1 cellular context compared by ENCODE assay signal in the genomic region with DNA sequence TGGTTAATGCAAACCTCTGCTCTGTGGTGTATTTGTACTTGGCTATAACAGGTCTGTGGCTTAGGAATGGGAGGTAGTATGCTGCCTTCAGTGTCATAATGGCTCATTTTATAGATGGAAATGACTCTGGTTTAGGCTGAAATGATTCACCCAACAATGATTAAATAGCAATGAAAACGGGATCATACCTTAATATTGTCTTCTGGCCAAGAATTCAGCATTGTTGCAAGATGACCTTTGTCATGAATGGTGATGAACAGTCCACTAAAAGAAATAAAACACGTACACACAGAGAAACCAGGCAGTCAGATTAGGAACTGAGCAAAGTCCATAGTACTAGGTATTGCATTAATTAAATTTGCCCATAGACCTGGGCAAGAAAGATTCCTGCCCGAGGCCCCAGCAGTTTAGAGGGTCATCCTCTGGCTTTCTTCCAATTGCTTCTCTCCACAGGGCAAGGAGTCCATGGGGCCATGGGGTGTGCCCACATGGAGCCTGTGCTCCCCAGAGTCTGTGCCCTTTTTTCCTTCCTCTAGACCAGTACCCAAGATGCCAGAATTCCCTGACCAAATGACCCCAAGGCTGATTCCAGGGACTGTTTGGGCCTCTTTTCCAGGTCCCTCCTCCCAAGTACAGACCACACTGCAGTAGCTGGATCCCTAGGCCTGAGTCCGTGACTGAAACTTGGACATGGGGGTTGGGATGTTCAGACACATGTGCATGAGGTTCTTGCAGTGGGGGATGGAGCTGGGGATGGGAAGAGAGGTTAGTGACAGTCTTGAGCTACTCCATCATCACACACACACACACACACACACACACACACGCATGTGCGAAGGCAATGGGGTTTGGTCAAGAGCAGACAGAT.
TF ChIP-seq lines count a peak whose summit lies in the region.

No MANE protein-coding gene starts in this region.

TF ChIP-seq in SK-N-SH, 30 proteins besides CTCF, POLR2A, EP300 and RAD21 (continued from another document):
- TF ChIP-seq, protein P1, sequence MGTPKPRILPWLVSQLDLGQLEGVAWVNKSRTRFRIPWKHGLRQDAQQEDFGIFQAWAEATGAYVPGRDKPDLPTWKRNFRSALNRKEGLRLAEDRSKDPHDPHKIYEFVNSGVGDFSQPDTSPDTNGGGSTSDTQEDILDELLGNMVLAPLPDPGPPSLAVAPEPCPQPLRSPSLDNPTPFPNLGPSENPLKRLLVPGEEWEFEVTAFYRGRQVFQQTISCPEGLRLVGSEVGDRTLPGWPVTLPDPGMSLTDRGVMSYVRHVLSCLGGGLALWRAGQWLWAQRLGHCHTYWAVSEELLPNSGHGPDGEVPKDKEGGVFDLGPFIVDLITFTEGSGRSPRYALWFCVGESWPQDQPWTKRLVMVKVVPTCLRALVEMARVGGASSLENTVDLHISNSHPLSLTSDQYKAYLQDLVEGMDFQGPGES (IDR thresholded peaks at IDR 0.05; ENCODE audit: low read depth, low read length): no peak
